9 cellular contexts compared by ENCODE assay signal in genomic region chr1:26041978-26042377, GRCh38. TPM values are rescaled to one million over a fixed set of nuclear protein-coding genes. Genes with fewer than 3 reads are reported as not detected.
"Had no signal": no experiment of that assay in that cellular context is flagged by ENCODE, and none has a peak within 500 bp of the region (broad histone marks: within the 10 kb centered on the region; RNA-seq: fewer than 3 reads in every experiment).

No MANE protein-coding gene starts in this region.

- H2AFZ ChIP-seq: GM23248 had no signal

- H3K4me3 ChIP-seq: GM23248 had no signal

- H3K9ac ChIP-seq: GM23248 had no signal

- FAIRE-seq: H54, HTR-8/SVneo had no signal

- H3K27ac ChIP-seq: GM23248 had no signal

- DNase-seq: GM23248, GOT3, H9, HCEC 1CT, IMR-90, KBM-7 had no signal

RNA-seq across cellular contexts. Expression of gene SLC30A2, which starts 3.9 kb away (rescaled TPM):
- total RNA-seq: GM23248, IMR-90 had no signal
- polyA plus RNA-seq: IMR-90 had no signal

RNA-seq across cellular contexts. Expression of gene EXTL1, which starts 20.4 kb away (rescaled TPM):
- total RNA-seq: HT-29 had no signal

RNA-seq across cellular contexts. Expression of gene TRIM63, which starts 25.5 kb away (rescaled TPM):
- total RNA-seq: GM23248, H9, IMR-90 had no signal
- polyA plus RNA-seq: GM23248, IMR-90 had no signal
